1 cellular context compared by ENCODE assay signal in genomic region chr1:72567511-72567910, GRCh38.
TF ChIP-seq lines count a peak whose summit lies in the region.

No MANE protein-coding gene starts in this region.

TF ChIP-seq in IMR-90, 13 proteins besides CTCF, POLR2A, EP300 and RAD21 (continued from another document):
- no peak for TF ChIP-seq FOS (IDR thresholded peaks at IDR 0.05; ENCODE audit: low read depth, low read length)
- TF ChIP-seq MAFK (IDR thresholded peaks at IDR 0.05; ENCODE audit: low read depth, low read length) = no peak
- TF ChIP-seq NFE2L2 (IDR thresholded peaks at IDR 0.05; ENCODE audit: low read depth, low read length) = no peak
- no peak for TF ChIP-seq CHD1 (IDR thresholded peaks at IDR 0.05; ENCODE audit: low read depth, low read length)
- TF ChIP-seq RFX5 (IDR thresholded peaks at IDR 0.05; ENCODE audit: low read depth, low read length) = no peak
- TF ChIP-seq CEBPB (IDR thresholded peaks at IDR 0.05; ENCODE audit: low read depth, low read length) = no peak
- no peak for TF ChIP-seq MXI1 (IDR thresholded peaks at IDR 0.05; ENCODE audit: borderline replicate concordance, low read depth, low read length)
- no peak for TF ChIP-seq SMC3 (IDR thresholded peaks at IDR 0.05; ENCODE audit: low read depth, low read length)
- no peak for TF ChIP-seq BHLHE40 (IDR thresholded peaks at IDR 0.05; ENCODE audit: low read depth, low read length)
- no peak for TF ChIP-seq MAZ (IDR thresholded peaks at IDR 0.05; ENCODE audit: borderline replicate concordance, low read depth, low read length)
- no peak for TF ChIP-seq RCOR1 (IDR thresholded peaks at IDR 0.05; ENCODE audit: insufficient replicate concordance, low read length)
TF ChIP-seq in IMR-90: peak in this region for 0.
